In the genomic region with DNA sequence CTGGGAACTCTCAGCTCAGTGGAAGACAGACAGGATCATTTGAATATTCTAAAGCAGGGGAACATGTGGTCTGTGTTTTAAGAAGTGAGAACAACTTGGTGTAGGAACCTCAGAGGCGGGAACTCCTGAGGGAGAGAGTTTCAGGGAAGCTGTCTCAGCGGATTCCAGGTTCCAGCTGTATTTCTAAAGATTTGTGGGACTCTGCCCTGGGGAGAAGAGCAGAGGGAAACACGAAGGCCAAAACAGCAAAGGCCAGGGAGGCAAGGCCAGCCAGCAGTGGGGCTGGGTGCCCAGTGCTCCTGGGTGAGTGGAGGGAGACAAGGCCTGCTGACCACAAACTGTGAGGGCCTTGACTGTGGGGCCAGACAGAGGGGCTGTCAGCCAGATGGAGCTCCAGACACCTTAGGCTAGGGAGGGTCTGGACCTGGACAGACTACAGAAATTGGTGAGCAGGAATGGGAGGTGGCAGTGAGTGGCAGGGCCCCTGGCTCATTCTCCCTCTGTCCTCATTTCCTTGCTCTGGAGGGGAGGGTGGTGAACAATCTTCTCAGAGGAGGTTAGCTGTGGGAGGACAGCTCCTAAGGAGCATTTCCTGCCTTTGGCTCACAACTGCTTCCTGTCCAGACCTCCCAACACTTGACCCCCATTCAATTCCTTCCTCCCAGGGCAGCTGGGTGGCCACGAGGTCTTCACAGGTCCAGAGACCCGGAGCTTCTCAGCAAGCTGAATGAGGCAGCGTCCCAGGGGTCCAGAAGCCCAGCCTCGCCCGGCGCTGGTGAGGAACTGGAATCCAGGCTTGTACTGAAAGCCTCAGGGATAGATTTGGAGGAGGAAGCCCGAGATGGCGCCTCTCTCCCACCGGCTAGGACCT, we compare ENCODE assay signal across 11 cellular contexts. TPM values are rescaled to one million over a fixed set of nuclear protein-coding genes. Genes with fewer than 3 reads are reported as not detected.
A peak's percentile ranks its signal among the peaks of the same experiment; 100 is the strongest.
DNase-seq lines count a peak whose midpoint lies in the region; ATAC-seq and TF ChIP-seq lines count a peak whose summit lies in the region.
"Had no signal": no experiment of that assay in that cellular context is flagged by ENCODE, and none has a peak within 500 bp of the region (broad histone marks: within the 10 kb centered on the region; RNA-seq: fewer than 3 reads in every experiment).

No MANE protein-coding gene starts in this region.

- intact Hi-C loops in Panc1 (cut with micrococcal nuclease; ENCODE audit: unreplicated experiment): no loop called here
- intact Hi-C loops in Right ventricle myocardium superior (cut with DNase I): no loop called here
- intact Hi-C loops in posterior cingulate gyrus (cut with DNase I): no loop called here

- H3K27me3 ChIP-seq in Panc1 (ENCODE audit: control insufficient read depth, insufficient read depth, low read length): no peaks in the 10 kb centered on the region

- DNase-seq in ELR (ENCODE audit: low read depth) (peak; percentile 52), Panc1 (ENCODE audit: low read depth, low spot score) (no peak), Right ventricle myocardium superior (no peak), renal cortical epithelial cell (ENCODE audit: low read depth) (peak; percentile 10), posterior cingulate gyrus (no peak), superior temporal gyrus (ENCODE audit: extremely low spot score) (no peak), T-helper 9 cell (no peak)
- DNase-seq: DMS79 treated with DMSO at 0.1 percent for 48 hours, NCI-H510A had no signal

- H3K9me3 ChIP-seq in Panc1 (ENCODE audit: control insufficient read depth, insufficient read depth, low read depth, low read length): no peaks in the 10 kb centered on the region

- no peak overlapping the region for H3K4me3 ChIP-seq in Panc1 (ENCODE audit: low read depth in 2 of 2, low read length in 2 of 2)

- peak overlapping the region; percentile 86 for H3K27ac ChIP-seq in Panc1 (ENCODE audit: low read length)
- H3K27ac ChIP-seq: epithelial cell of prostate had no signal

- H3K4me1 ChIP-seq in Panc1 (ENCODE audit: control insufficient read depth, insufficient read depth, low read length): peaks cover 19% of the 10 kb centered on the region

- no peak for TF ChIP-seq CTCF in Panc1 (IDR thresholded peaks at IDR 0.05)

- H3K36me3 ChIP-seq in Panc1 (ENCODE audit: control insufficient read depth, insufficient read depth, low read length): no peaks in the 10 kb centered on the region

- POLR2A ChIA-PET in Panc1 (lab: Charles Lee): no interaction called here

- ATAC-seq in Panc1 (peak; percentile 25; the same call in 1 of the 2 replicates), Right ventricle myocardium superior (ENCODE audit: poor library complexity) (peak; percentile 57), GM21526 (IDR thresholded peaks at IDR 0.05; ENCODE audit: low FRiP score, unreplicated experiment) (no peak)

- BruUV-seq in Panc1 (replicated peaks; lab: Mats Ljungman, UMichigan): no TSS peak

- CTCF ChIA-PET in Panc1 (lab: Charles Lee): no interaction called here

- in situ Hi-C loops in Panc1 (cut with HindIII; ENCODE audit: low pct_unique_long_range_greater_than_20kb, low sequenced_read_pairs): no loop called here

RNA-seq across cellular contexts. Expression of a gene that starts 21.0 kb away (rescaled TPM):
- 35.4 TPM for total RNA-seq in Panc1 (2021; ENCODE audit: unreplicated experiment)
- polyA plus RNA-seq in Panc1 (2012; ENCODE audit: insufficient read length): 54.3 TPM
- total RNA-seq in Right ventricle myocardium superior: 2.6 TPM
- total RNA-seq in renal cortical epithelial cell: 1.6 and 19.9 TPM in 2 replicates

RNA-seq across cellular contexts. Expression of a gene that starts 33.1 kb away (rescaled TPM):
- total RNA-seq in Panc1 (2021; ENCODE audit: unreplicated experiment) (30.8 TPM), Right ventricle myocardium superior (17.9 TPM), renal cortical epithelial cell (8.0 and 43.8 TPM in 2 replicates)
- polyA plus RNA-seq in Panc1 (2012; ENCODE audit: insufficient read length): 14.4 TPM

Comparison
In these comparisons a context has a peak if more than half of its experiments do, and no peak if none do; other contexts are left out.
1. DNase-seq: peak in ELR (single experiment) and renal cortical epithelial cell (single experiment); none in Panc1 (single experiment), Right ventricle myocardium superior (single experiment), posterior cingulate gyrus (0 of 10), superior temporal gyrus (single experiment) and T-helper 9 cell (single experiment).